8 cellular contexts compared by ENCODE assay signal in the genomic region with DNA sequence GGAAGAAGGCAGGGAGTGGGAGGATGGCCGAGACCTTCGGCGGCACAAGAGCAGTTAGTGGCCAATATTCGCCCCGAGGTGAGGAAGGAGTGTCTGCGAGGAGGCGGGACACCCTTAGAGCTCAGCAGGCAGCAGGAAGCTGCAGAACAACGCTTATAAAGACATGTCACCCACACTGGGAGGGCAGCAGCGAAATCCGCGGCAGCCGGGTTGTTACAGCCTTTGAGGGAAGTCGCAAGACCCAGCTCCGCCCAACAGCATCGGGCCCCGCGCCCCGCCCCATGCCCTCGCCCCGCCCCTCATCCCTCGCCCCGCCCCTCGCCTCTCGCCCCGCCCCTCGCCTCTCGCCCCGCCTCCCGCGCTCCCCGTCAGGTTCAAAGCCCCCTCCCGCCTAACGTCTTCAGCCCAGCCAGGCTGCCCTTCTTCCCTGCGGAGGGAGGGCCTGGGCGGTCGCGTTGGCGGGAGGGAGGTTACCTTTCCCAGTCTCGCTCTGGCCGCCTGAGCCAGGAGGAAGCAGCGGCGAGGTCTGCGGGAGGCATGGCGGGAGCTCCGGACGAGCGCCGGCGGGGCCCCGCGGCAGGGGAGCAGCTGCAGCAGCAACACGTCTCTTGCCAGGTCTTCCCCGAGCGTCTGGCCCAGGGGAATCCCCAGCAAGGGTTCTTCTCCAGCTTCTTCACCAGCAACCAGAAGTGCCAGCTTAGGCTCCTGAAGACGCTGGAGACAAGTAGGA. TPM values are rescaled to one million over a fixed set of nuclear protein-coding genes. Genes with fewer than 3 reads are reported as not detected.
A peak's percentile ranks its signal among the peaks of the same experiment; 100 is the strongest.
DNase-seq lines count a peak whose midpoint lies in the region; ATAC-seq and TF ChIP-seq lines count a peak whose summit lies in the region.

A gene with protein sequence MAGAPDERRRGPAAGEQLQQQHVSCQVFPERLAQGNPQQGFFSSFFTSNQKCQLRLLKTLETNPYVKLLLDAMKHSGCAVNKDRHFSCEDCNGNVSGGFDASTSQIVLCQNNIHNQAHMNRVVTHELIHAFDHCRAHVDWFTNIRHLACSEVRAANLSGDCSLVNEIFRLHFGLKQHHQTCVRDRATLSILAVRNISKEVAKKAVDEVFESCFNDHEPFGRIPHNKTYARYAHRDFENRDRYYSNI (plus strand): TSS at position 403 of the 730 bp plus-strand sequence. CDS start 135 bp downstream, at position 538.

- H3K4me3 Mint-ChIP-seq in activated B cell treated with CpG ODN at 0.5 μM for 24 hours = peak within 1 kb of the TSS; percentile 96

- POLR2A ChIA-PET in activated B cell treated with CpG ODN at 0.5 μM for 24 hours (lab: Charles Lee) = interaction anchor here (0.6 to 1.4 kb wide), 8 partner anchors 42 to 829 kb away, joined by 3 to 12 read pairs (median 4); partner anchors contain the start of gene TSPAN31

- no peaks in the 10 kb centered on the region for H3K9me3 Mint-ChIP-seq in activated B cell treated with CpG ODN at 0.5 μM for 24 hours

- CTCF ChIA-PET in activated B cell treated with CpG ODN at 0.5 μM for 24 hours (lab: Charles Lee) = no interaction called here

- peak; percentile 38 for DNase-seq in AG09309 (ENCODE audit: low read depth)
- peak; percentile 94 for DNase-seq in NCI-H345 (lab: John Stamatoyannopoulos, UW)
- DNase-seq in activated B cell treated with CpG ODN at 0.5 μM for 24 hours = peak; percentile 86
- peak; percentile 28 to 95 (median 83) for DNase-seq in caudate nucleus (lab: John Stamatoyannopoulos, UW)
- DNase-seq in iris pigment epithelial cell (ENCODE audit: low read depth) = peak; percentile 83
- peak; percentile 71 to 77 for DNase-seq in stimulated activated CD4-positive, alpha-beta T cell treated with anti-CD3 and anti-CD28 coated beads, Interleukin-12 subunit alpha, Interleukin-12 subunit beta, amount 100 ng/mL, for 24 hours (ENCODE audit: low read depth in 2 of 2)

- peak; percentile 82 for ATAC-seq in GM19025 (IDR thresholded peaks at IDR 0.05; ENCODE audit: low read depth, unreplicated experiment)
- ATAC-seq in HG03280 (IDR thresholded peaks at IDR 0.05; ENCODE audit: unreplicated experiment) = peak; percentile 85
- peak; percentile 89 for ATAC-seq in activated B cell treated with CpG ODN at 0.5 μM for 24 hours (ENCODE audit: low read depth)

- TF ChIP-seq CTCF in AG09309 (IDR thresholded peaks at IDR 0.05; ENCODE audit: control insufficient read depth, insufficient read depth, low read depth, low read length, missing control alignments) = no peak
- no peak for TF ChIP-seq CTCF in activated B cell treated with CpG ODN at 0.5 μM for 24 hours (IDR thresholded peaks at IDR 0.05)

- peaks cover 3% of the 10 kb centered on the region for H3K36me3 Mint-ChIP-seq in activated B cell treated with CpG ODN at 0.5 μM for 24 hours (ENCODE audit: low read depth)

- H3K4me3 ChIP-seq in AG09309 (ENCODE audit: control insufficient read depth, low read depth, low read length) = peak within 1 kb of the TSS; percentile 58

- H3K27me3 Mint-ChIP-seq in activated B cell treated with CpG ODN at 0.5 μM for 24 hours = no peaks in the 10 kb centered on the region

- intact Hi-C loops in activated B cell treated with CpG ODN at 0.5 μM for 24 hours (cut with micrococcal nuclease) = loop anchor here (2.0 kb wide), 2 partner anchors 37 to 1655 kb away; partner anchors contain the start of gene SLC16A7

- peak within 1 kb of the TSS; percentile 84 for H3K27ac ChIP-seq in caudate nucleus (ENCODE audit: low read depth, low read length)

- peaks cover 22% of the 10 kb centered on the region for H3K4me1 Mint-ChIP-seq in activated B cell treated with CpG ODN at 0.5 μM for 24 hours

- peak within 1 kb of the TSS; percentile 95 for H3K27ac Mint-ChIP-seq in activated B cell treated with CpG ODN at 0.5 μM for 24 hours

RNA-seq across cellular contexts. Expression of the gene that starts here (rescaled TPM):
- 3.0 and 3.9 TPM in 2 replicates for total RNA-seq in activated B cell treated with CpG ODN at 0.5 μM for 24 hours

Comparison
In these comparisons a context has a peak if more than half of its experiments do, and no peak if none do; other contexts are left out.
1. Peak in every context shown above with its lines: DNase-seq, ATAC-seq, H3K4me3 ChIP-seq and H3K27ac ChIP-seq.
2. DNase-seq: peak in every context shown above with its lines; median percentile 94 in NCI-H345; 86 in activated B cell treated with CpG ODN at 0.5 μM for 24 hours; 83 in caudate nucleus; 83 in iris pigment epithelial cell; 74 in stimulated activated CD4-positive, alpha-beta T cell treated with anti-CD3 and anti-CD28 coated beads, Interleukin-12 subunit alpha, Interleukin-12 subunit beta, amount 100 ng/mL, for 24 hours; 38 in AG09309.